Comparison of ENCODE assay signal across 13 cellular contexts in the genomic region with DNA sequence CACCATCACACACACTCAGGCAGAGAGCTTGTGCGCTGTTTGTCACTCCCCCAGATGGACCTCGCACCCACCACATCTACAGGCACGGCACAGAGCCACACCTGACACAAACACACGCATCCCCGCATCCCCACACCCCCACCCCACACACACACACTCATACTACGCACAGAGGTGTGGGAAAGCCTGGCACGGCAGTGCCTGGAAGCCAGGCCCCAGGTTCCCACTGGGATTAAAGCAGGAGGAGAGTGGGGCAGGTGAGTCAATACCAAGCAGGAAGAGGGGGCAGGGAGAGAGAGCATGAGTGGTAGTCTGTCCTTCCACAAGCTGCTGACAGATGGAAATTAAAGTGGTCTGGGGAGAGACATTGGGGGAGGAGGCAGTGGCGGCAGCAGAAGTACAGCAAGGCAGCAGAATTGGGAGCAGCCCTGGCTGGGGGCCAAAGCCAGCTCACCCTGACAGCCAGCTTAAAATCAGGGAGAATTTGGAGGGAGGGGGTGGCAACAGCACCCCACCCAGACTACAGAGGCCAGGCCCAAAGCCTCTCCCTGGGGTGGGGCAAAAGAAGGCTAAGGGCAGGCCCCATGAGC. TPM values are rescaled to one million over a fixed set of nuclear protein-coding genes. Genes with fewer than 3 reads are reported as not detected.
A peak's percentile ranks its signal among the peaks of the same experiment; 100 is the strongest.
DNase-seq lines count a peak whose midpoint lies in the region; ATAC-seq and TF ChIP-seq lines count a peak whose summit lies in the region.
"Had no signal": no experiment of that assay in that cellular context is flagged by ENCODE, and none has a peak within 500 bp of the region (broad histone marks: within the 10 kb centered on the region; RNA-seq: fewer than 3 reads in every experiment).

No MANE protein-coding gene starts in this region.

- TF ChIP-seq CTCF in SK-N-SH (IDR thresholded peaks at IDR 0.05) (no peak), glutamatergic neuron (IDR thresholded peaks at IDR 0.05; ENCODE audit: partially characterized antibody, unreplicated experiment) (no peak), tibial nerve (IDR thresholded peaks at IDR 0.05) (no peak)

- DNase-seq in NCI-H345 (lab: John Stamatoyannopoulos, UW) (peak; percentile 25), NCI-H345 treated with DMSO at 0.1 percent for 48 hours (lab: John Stamatoyannopoulos, UW; ENCODE audit: unreplicated experiment) (no peak), SK-N-SH (peak; percentile 36), glutamatergic neuron (no peak), tibial nerve (ENCODE audit: low spot score in 2 of 2) (no peak), NCI-H1048 (lab: John Stamatoyannopoulos, UW) (no peak)
- DNase-seq in activated T-helper 1 cell treated with anti-CD3 and anti-CD28 coated beads, Interleukin-12 subunit alpha, Interleukin-12 subunit beta, Interleukin-2, Interleukin-4 antibody, amounts not matched to agents 30 ng/mL and 10 ng/mL and 1 ng/mL, durations not matched to agents 14 hours and 24 hours and 36 hours (ENCODE audit: low spot score): no peak
- DNase-seq: GOT3; IMR-90; right lobe of liver; stimulated activated naive CD4-positive, alpha-beta T cell treated with Interleukin-2 at 50 U/mL for 16 hours had no signal

- TF ChIP-seq EP300 in SK-N-SH (IDR thresholded peaks at IDR 0.05; ENCODE audit: borderline replicate concordance in 1 of 2, low read depth in 1 of 2, low read length in 1 of 2): no peak
- peak in 1 of 2 donors; percentile 29 for TF ChIP-seq EP300 in tibial nerve (IDR thresholded peaks at IDR 0.05)

- H3K36me3 Mint-ChIP-seq in glutamatergic neuron (ENCODE audit: unreplicated experiment): peaks cover 5% of the 10 kb centered on the region
- H3K36me3 Mint-ChIP-seq in activated T-helper 1 cell treated with anti-CD3 and anti-CD28 coated beads, Interleukin-12 subunit alpha, Interleukin-12 subunit beta, Interleukin-2, Interleukin-4 antibody, amounts not matched to agents 30 ng/mL and 10 ng/mL and 1 ng/mL, durations not matched to agents 14 hours and 24 hours and 36 hours (ENCODE audit: low read depth): peaks cover 23% of the 10 kb centered on the region

- TF ChIP-seq POLR2A in tibial nerve (IDR thresholded peaks at IDR 0.05): no peak

- H3K27me3 ChIP-seq in SK-N-SH (ENCODE audit: insufficient read depth) (no peaks in the 10 kb centered on the region), tibial nerve (no peaks in the 10 kb centered on the region)
- H3K27me3 ChIP-seq: right lobe of liver had no signal

- 79% methylated on average over 5 of the region's 8 CpGs for WGBS in SK-N-SH (ENCODE audit: low lambda C conversion rate)
- 62 to 77% methylated on average over 8 of the region's 8 CpGs for WGBS in tibial nerve, 2 donors

- H3K36me3 ChIP-seq in SK-N-SH (replicated peaks in 1 of 2; ENCODE audit: control insufficient read depth in 1 of 2, insufficient read depth in 2 of 2, low read length in 1 of 2) (peaks cover 38 to 64% of the 10 kb centered on the region in 2 experiments), tibial nerve (peaks cover 10 to 58% (median 28%) of the 10 kb centered on the region in 3 donors)

- CTCF ChIA-PET in SK-N-SH (lab: Yijun Ruan, JAX): interaction anchor here (1.1 to 1.3 kb wide), 3 partner anchors 14 to 461 kb away, joined by 3 read pairs; no protein-coding TSS in a partner anchor

- POLR2A ChIA-PET in SK-N-SH (lab: Yijun Ruan, JAX): interaction anchor here (0.7 to 0.8 kb wide), 2 partner anchors 10 to 11 kb away, joined by 3 read pairs; no protein-coding TSS in a partner anchor

- no peaks in the 10 kb centered on the region for H3K9me2 ChIP-seq in SK-N-SH

- peak overlapping the region; percentile 75 for H3K27ac Mint-ChIP-seq in glutamatergic neuron (ENCODE audit: unreplicated experiment)
- no peak overlapping the region for H3K27ac Mint-ChIP-seq in activated T-helper 1 cell treated with anti-CD3 and anti-CD28 coated beads, Interleukin-12 subunit alpha, Interleukin-12 subunit beta, Interleukin-2, Interleukin-4 antibody, amounts not matched to agents 30 ng/mL and 10 ng/mL and 1 ng/mL, durations not matched to agents 14 hours and 24 hours and 36 hours

- H3K4me3 Mint-ChIP-seq in glutamatergic neuron (ENCODE audit: unreplicated experiment): peak overlapping the region; percentile 81
- H3K4me3 Mint-ChIP-seq in activated T-helper 1 cell treated with anti-CD3 and anti-CD28 coated beads, Interleukin-12 subunit alpha, Interleukin-12 subunit beta, Interleukin-2, Interleukin-4 antibody, amounts not matched to agents 30 ng/mL and 10 ng/mL and 1 ng/mL, durations not matched to agents 14 hours and 24 hours and 36 hours: no peak overlapping the region

- no peak overlapping the region for H3K4me3 ChIP-seq in SK-N-SH (ENCODE audit: low read depth in 2 of 2, low read length in 1 of 2)
- H3K4me3 ChIP-seq in tibial nerve: no peak overlapping the region
- H3K4me3 ChIP-seq: right lobe of liver had no signal

- peaks cover 18% of the 10 kb centered on the region for H3K27me3 Mint-ChIP-seq in glutamatergic neuron (ENCODE audit: unreplicated experiment)
- H3K27me3 Mint-ChIP-seq in activated T-helper 1 cell treated with anti-CD3 and anti-CD28 coated beads, Interleukin-12 subunit alpha, Interleukin-12 subunit beta, Interleukin-2, Interleukin-4 antibody, amounts not matched to agents 30 ng/mL and 10 ng/mL and 1 ng/mL, durations not matched to agents 14 hours and 24 hours and 36 hours (ENCODE audit: insufficient read depth): peaks cover 2% of the 10 kb centered on the region

- H3K27ac ChIP-seq in SK-N-SH (ENCODE audit: low read depth in 2 of 2, low read length in 1 of 2) (no peak overlapping the region; a peak in 1 of 4 replicates), tibial nerve (peak overlapping the region in 3 of 4 donors; percentile 21 to 92 (median 66))

- H3K9me3 ChIP-seq in SK-N-SH: no peaks in the 10 kb centered on the region
- H3K9me3 ChIP-seq in tibial nerve: peaks cover 0 to 21% (median 4%) of the 10 kb centered on the region in 4 donors
- H3K9me3 ChIP-seq: right lobe of liver had no signal

- H2AFZ ChIP-seq in SK-N-SH (ENCODE audit: low read depth): no peak overlapping the region

- H3K4me1 ChIP-seq in SK-N-SH (ENCODE audit: control insufficient read depth in 1 of 2, insufficient read depth in 2 of 2, low read depth in 1 of 2, low read length in 1 of 2) (peaks cover 0 to 8% of the 10 kb centered on the region in 2 experiments; a peak in 2 of 4 replicates), tibial nerve (peaks cover 0 to 54% (median 32%) of the 10 kb centered on the region in 4 donors)

- no peak for TF ChIP-seq RAD21 in SK-N-SH (IDR thresholded peaks at IDR 0.05; ENCODE audit: low read length)

- H3K9me3 Mint-ChIP-seq in glutamatergic neuron (ENCODE audit: unreplicated experiment): peaks cover 19% of the 10 kb centered on the region
- H3K9me3 Mint-ChIP-seq in activated T-helper 1 cell treated with anti-CD3 and anti-CD28 coated beads, Interleukin-12 subunit alpha, Interleukin-12 subunit beta, Interleukin-2, Interleukin-4 antibody, amounts not matched to agents 30 ng/mL and 10 ng/mL and 1 ng/mL, durations not matched to agents 14 hours and 24 hours and 36 hours: peaks cover 5% of the 10 kb centered on the region

- ATAC-seq in HG03097 (IDR thresholded peaks at IDR 0.05; ENCODE audit: low FRiP score, unreplicated experiment): no peak
- ATAC-seq: right lobe of liver had no signal

- H3K9ac ChIP-seq in SK-N-SH: no peak overlapping the region

- intact Hi-C loops in activated T-helper 1 cell treated with anti-CD3 and anti-CD28 coated beads, Interleukin-12 subunit alpha, Interleukin-12 subunit beta, Interleukin-2, Interleukin-4 antibody, amounts not matched to agents 30 ng/mL and 10 ng/mL and 1 ng/mL, durations not matched to agents 14 hours and 24 hours and 36 hours (cut with micrococcal nuclease): no loop called here

- peaks cover 39% of the 10 kb centered on the region for H3K4me1 Mint-ChIP-seq in glutamatergic neuron (ENCODE audit: low read depth, unreplicated experiment)
- no peaks in the 10 kb centered on the region for H3K4me1 Mint-ChIP-seq in activated T-helper 1 cell treated with anti-CD3 and anti-CD28 coated beads, Interleukin-12 subunit alpha, Interleukin-12 subunit beta, Interleukin-2, Interleukin-4 antibody, amounts not matched to agents 30 ng/mL and 10 ng/mL and 1 ng/mL, durations not matched to agents 14 hours and 24 hours and 36 hours (ENCODE audit: low read depth)

- no peak overlapping the region for H3K4me2 ChIP-seq in SK-N-SH

- H3K79me2 ChIP-seq in SK-N-SH (ENCODE audit: insufficient read depth): peaks cover 53% of the 10 kb centered on the region

- peaks cover 37% of the 10 kb centered on the region for H4K20me1 ChIP-seq in SK-N-SH (ENCODE audit: insufficient read depth)

- H3F3A ChIP-seq in SK-N-SH (replicated peaks; ENCODE audit: insufficient read depth): no peaks in the 10 kb centered on the region

TF ChIP-seq in SK-N-SH, 30 proteins besides CTCF, POLR2A, EP300 and RAD21 (continues in another document):
- no peak for TF ChIP-seq GABPA (IDR thresholded peaks at IDR 0.05; ENCODE audit: low read depth)
- no peak for TF ChIP-seq MXI1 (IDR thresholded peaks at IDR 0.05; ENCODE audit: low read depth, low read length)
- no peak for TF ChIP-seq POLR2AphosphoS5 (IDR thresholded peaks at IDR 0.05; ENCODE audit: low read depth, low read length)

RNA-seq across cellular contexts. Expression of a gene that starts 20.7 kb away (rescaled TPM):
- 29.6 and 43.3 TPM in 2 replicates for polyA plus RNA-seq in SK-N-SH (2012; rRNA removed)
- polyA plus RNA-seq in SK-N-SH (2012; cell fraction: cytosol; rRNA removed): 18.0 and 25.0 TPM in 2 replicates
- 108 and 113 TPM in 2 replicates for polyA plus RNA-seq in SK-N-SH (2012; cell fraction: nucleus; rRNA removed)
- total RNA-seq in glutamatergic neuron (ENCODE audit: unreplicated experiment): 198 TPM
- total RNA-seq in tibial nerve: 100 to 1,000 TPM; 147 to 238 (median 204) TPM
- 22.1 and 24.3 TPM in 2 replicates for total RNA-seq in activated T-helper 1 cell treated with anti-CD3 and anti-CD28 coated beads, Interleukin-12 subunit alpha, Interleukin-12 subunit beta, Interleukin-2, Interleukin-4 antibody, amounts not matched to agents 30 ng/mL and 10 ng/mL and 1 ng/mL, durations not matched to agents 14 hours and 24 hours and 36 hours

RNA-seq across cellular contexts. Expression of a gene that starts 31.6 kb away (rescaled TPM):
- polyA plus RNA-seq in SK-N-SH (2012; rRNA removed): 122 and 137 TPM in 2 replicates
- 146 and 159 TPM in 2 replicates for polyA plus RNA-seq in SK-N-SH (2012; cell fraction: cytosol; rRNA removed)
- 103 and 108 TPM in 2 replicates for polyA plus RNA-seq in SK-N-SH (2012; cell fraction: nucleus; rRNA removed)
- total RNA-seq in glutamatergic neuron (ENCODE audit: unreplicated experiment): 91.4 TPM
- total RNA-seq in tibial nerve: 10 to 100 TPM; 51.0 to 67.5 (median 56.5) TPM
- 235 and 239 TPM in 2 replicates for total RNA-seq in activated T-helper 1 cell treated with anti-CD3 and anti-CD28 coated beads, Interleukin-12 subunit alpha, Interleukin-12 subunit beta, Interleukin-2, Interleukin-4 antibody, amounts not matched to agents 30 ng/mL and 10 ng/mL and 1 ng/mL, durations not matched to agents 14 hours and 24 hours and 36 hours

RNA-seq across cellular contexts. Expression of a gene that starts 34.1 kb away (rescaled TPM):
- polyA plus RNA-seq in SK-N-SH (2012; rRNA removed): not detected in 2 replicates
- polyA plus RNA-seq in SK-N-SH (2012; cell fraction: cytosol; rRNA removed): not detected in 2 replicates
- polyA plus RNA-seq in SK-N-SH (2012; cell fraction: nucleus; rRNA removed): 0.05 TPM in 1 of 2 replicates, not detected in the other
- 496 TPM for total RNA-seq in glutamatergic neuron (ENCODE audit: unreplicated experiment)
- under 1 TPM in 1 of 4 donors, not detected in 3; 0.22 TPM for total RNA-seq in tibial nerve
- not detected in 2 replicates for total RNA-seq in activated T-helper 1 cell treated with anti-CD3 and anti-CD28 coated beads, Interleukin-12 subunit alpha, Interleukin-12 subunit beta, Interleukin-2, Interleukin-4 antibody, amounts not matched to agents 30 ng/mL and 10 ng/mL and 1 ng/mL, durations not matched to agents 14 hours and 24 hours and 36 hours
- total RNA-seq: A673, IMR-90 had no signal
- polyA plus RNA-seq: IMR-90 had no signal

Comparison
In these comparisons a context has a peak if more than half of its experiments do, and no peak if none do; other contexts are left out.
1. DNase-seq: peak in NCI-H345 (single experiment) and SK-N-SH (single experiment); none in NCI-H345 treated with DMSO at 0.1 percent for 48 hours (single experiment), glutamatergic neuron (single experiment), tibial nerve (0 of 2), NCI-H1048 (single experiment) and activated T-helper 1 cell treated with anti-CD3 and anti-CD28 coated beads, Interleukin-12 subunit alpha, Interleukin-12 subunit beta, Interleukin-2, Interleukin-4 antibody, amounts not matched to agents 30 ng/mL and 10 ng/mL and 1 ng/mL, durations not matched to agents 14 hours and 24 hours and 36 hours (single experiment).
2. H3K27ac ChIP-seq: peak in tibial nerve (3 of 4); none in SK-N-SH (0 of 2).
3. RNA of a gene that starts 34.1 kb away (total RNA-seq): 496 TPM in glutamatergic neuron (single experiment); 0.22 TPM in tibial nerve and not detected in activated T-helper 1 cell treated with anti-CD3 and anti-CD28 coated beads, Interleukin-12 subunit alpha, Interleukin-12 subunit beta, Interleukin-2, Interleukin-4 antibody, amounts not matched to agents 30 ng/mL and 10 ng/mL and 1 ng/mL, durations not matched to agents 14 hours and 24 hours and 36 hours; every median in the first group is over 100 times any median in the second.